Comparison of ENCODE assay signal across 9 cellular contexts in the genomic region with DNA sequence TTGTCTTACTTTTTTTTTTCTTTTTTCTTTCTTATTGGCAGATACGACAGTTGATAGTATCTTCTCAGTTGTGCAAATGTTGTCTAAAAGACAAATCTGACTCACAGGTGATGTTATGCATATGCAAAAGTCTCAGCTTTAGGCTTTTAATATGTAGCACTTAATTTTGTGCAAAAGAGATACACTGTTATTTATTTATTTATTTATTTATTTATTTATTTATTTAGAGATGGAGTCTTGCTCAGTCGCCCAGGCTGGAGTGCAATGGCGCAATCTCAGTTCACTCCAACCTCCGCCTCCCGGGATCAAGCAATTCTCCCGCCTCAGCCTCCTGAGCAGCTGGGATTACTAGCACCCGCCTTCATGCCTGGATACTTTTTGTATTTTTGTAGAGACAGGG.
"Had no signal": no experiment of that assay in that cellular context is flagged by ENCODE, and none has a peak within 500 bp of the region (broad histone marks: within the 10 kb centered on the region; RNA-seq: fewer than 3 reads in every experiment).

No MANE protein-coding gene starts in this region.

- FAIRE-seq: HepG2, HTR-8/SVneo, K562 had no signal

- H3K4me3 ChIP-seq: K562 had no signal

- H3K27me3 Mint-ChIP-seq: IgD-negative memory B cell had no signal

- H3K27ac Mint-ChIP-seq: IgD-negative memory B cell had no signal

- ATAC-seq: HepG2, K562 had no signal

- H3K9ac ChIP-seq: KMS-11 had no signal

- H3K36me3 Mint-ChIP-seq: IgD-negative memory B cell had no signal

- H3K4me3 Mint-ChIP-seq: IgD-negative memory B cell had no signal

- H3K27ac ChIP-seq: HL-60, KMS-11 had no signal

- H3K4me1 Mint-ChIP-seq: IgD-negative memory B cell had no signal

- DNase-seq: IMR-90, KBM-7, KG1 had no signal

- H3K4me2 ChIP-seq: KMS-11 had no signal
